In genomic region chr2:74052732-74053712, GRCh38 we compare ENCODE assay signal across 1 cellular context.
TF ChIP-seq lines count a peak whose summit lies in the region.

No MANE protein-coding gene starts in this region.

TF ChIP-seq in HepG2, 621 proteins besides CTCF, POLR2A, EP300 and RAD21 (continued from another document):
- TF ChIP-seq, protein P1, sequence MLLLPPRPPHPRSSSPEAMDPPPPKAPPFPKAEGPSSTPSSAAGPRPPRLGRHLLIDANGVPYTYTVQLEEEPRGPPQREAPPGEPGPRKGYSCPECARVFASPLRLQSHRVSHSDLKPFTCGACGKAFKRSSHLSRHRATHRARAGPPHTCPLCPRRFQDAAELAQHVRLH (CRISPR knock-in tag; IDR thresholded peaks at IDR 0.05; ENCODE audit: borderline replicate concordance, low read depth), result no peak
- no peak for TF ChIP-seq THAP8 (CRISPR knock-in tag; IDR thresholded peaks at IDR 0.05; ENCODE audit: borderline replicate concordance)
- TF ChIP-seq GMEB1 (CRISPR knock-in tag; IDR thresholded peaks at IDR 0.05; ENCODE audit: borderline replicate concordance), result no peak
